ENCODE assay signal across 5 cellular contexts in the genomic region with DNA sequence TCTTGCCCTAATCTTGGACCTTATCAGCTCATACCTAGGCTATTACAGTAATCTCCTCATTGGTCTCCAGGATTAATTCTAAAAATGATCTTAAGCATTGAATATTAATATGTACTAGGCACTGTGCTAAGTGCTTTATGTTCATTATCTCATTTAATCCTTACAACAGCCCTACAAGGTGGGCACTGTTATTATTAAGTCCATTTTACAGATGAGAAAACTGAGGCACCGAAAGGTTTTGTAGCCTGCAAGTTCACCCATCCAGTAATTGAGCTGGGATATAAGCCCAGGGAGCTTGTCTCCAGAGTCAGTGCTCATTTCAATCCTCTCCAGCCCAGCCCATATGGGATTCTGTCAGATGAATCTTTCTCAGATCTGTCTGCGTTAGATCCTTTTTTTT.
"Had no signal": no experiment of that assay in that cellular context is flagged by ENCODE, and none has a peak within 500 bp of the region (broad histone marks: within the 10 kb centered on the region; RNA-seq: fewer than 3 reads in every experiment).

No MANE protein-coding gene starts in this region.

- H3K4me3 Mint-ChIP-seq: GM23338, H9, IgD-negative memory B cell had no signal

- H3K4me3 ChIP-seq: GM23338 had no signal

- H3K36me3 Mint-ChIP-seq: IgD-negative memory B cell had no signal

- DNase-seq: H9, HCEC 1CT, KG1 had no signal

- H3K27ac Mint-ChIP-seq: H9, IgD-negative memory B cell had no signal

- ATAC-seq: GM23338 had no signal

- H3K9me3 Mint-ChIP-seq: GM23338 had no signal
